Comparison of ENCODE assay signal across 25 cellular contexts in genomic region chr12:59389968-59390576, GRCh38.
DNase-seq lines count a peak whose midpoint lies in the region; ATAC-seq, FAIRE-seq and TF ChIP-seq lines count a peak whose summit lies in the region.
"Had no signal": no experiment of that assay in that cellular context is flagged by ENCODE, and none has a peak within 500 bp of the region (broad histone marks: within the 10 kb centered on the region; RNA-seq: fewer than 3 reads in every experiment).

No MANE protein-coding gene starts in this region.

- H3K27ac ChIP-seq in WERI-Rb-1: no peak overlapping the region
- no peak overlapping the region for H3K27ac ChIP-seq in kidney (ENCODE audit: low read depth in 2 of 2, low read length in 2 of 2)
- H3K27ac ChIP-seq: BLaER1 had no signal

- no peak overlapping the region for H3K4me3 Mint-ChIP-seq in stimulated activated naive CD8-positive, alpha-beta T cell treated with anti-CD3 and anti-CD28 coated beads, Interleukin-15, amount 100 ng/mL, for 72 hours
- H3K4me3 Mint-ChIP-seq: CD4-positive, CD25-positive, alpha-beta regulatory T cell; H9 had no signal

- no peaks in the 10 kb centered on the region for H3K4me1 Mint-ChIP-seq in stimulated activated naive CD8-positive, alpha-beta T cell treated with anti-CD3 and anti-CD28 coated beads, Interleukin-15, amount 100 ng/mL, for 72 hours
- H3K4me1 Mint-ChIP-seq: CD4-positive, CD25-positive, alpha-beta regulatory T cell had no signal

- intact Hi-C loops in kidney (cut with DNase I): no loop called here

- H3K9me3 ChIP-seq in WERI-Rb-1 (ENCODE audit: severe bottlenecking) (no peaks in the 10 kb centered on the region), kidney (ENCODE audit: control insufficient read depth in 1 of 2, low read length in 2 of 2) (no peaks in the 10 kb centered on the region)
- H3K9me3 ChIP-seq: BLaER1 had no signal

- H3K36me3 ChIP-seq in WERI-Rb-1 (no peaks in the 10 kb centered on the region), kidney (ENCODE audit: control insufficient read depth in 1 of 2, insufficient read depth in 2 of 2, low read length in 2 of 2) (no peaks in the 10 kb centered on the region)
- H3K36me3 ChIP-seq: BLaER1 had no signal

- no peaks in the 10 kb centered on the region for H3K9me3 Mint-ChIP-seq in stimulated activated naive CD8-positive, alpha-beta T cell treated with anti-CD3 and anti-CD28 coated beads, Interleukin-15, amount 100 ng/mL, for 72 hours

- no peaks in the 10 kb centered on the region for H3K27me3 ChIP-seq in WERI-Rb-1 (ENCODE audit: insufficient read depth, low read depth, severe bottlenecking)
- H3K27me3 ChIP-seq: BLaER1 had no signal

- TF ChIP-seq CTCF in WERI-Rb-1 (IDR thresholded peaks at IDR 0.05; ENCODE audit: low read depth, low read length): no peak
- no peak for TF ChIP-seq CTCF in kidney (IDR thresholded peaks at IDR 0.05; ENCODE audit: borderline replicate concordance, extremely low read depth, insufficient read depth)

- peak; percentile 5 for ATAC-seq in stimulated activated naive CD8-positive, alpha-beta T cell treated with anti-CD3 and anti-CD28 coated beads, Interleukin-15, amount 100 ng/mL, for 72 hours
- ATAC-seq in stimulated activated naive CD8-positive, alpha-beta T cell treated with anti-CD3 and anti-CD28 coated beads, Interleukin-15, Interleukin-2, amounts not matched to agents 100 U/mL and 50 U/mL, for 24 hours: no peak
- ATAC-seq in HG02642 (IDR thresholded peaks at IDR 0.05; ENCODE audit: poor library complexity, unreplicated experiment) (no peak), HG03521 (IDR thresholded peaks at IDR 0.05; ENCODE audit: unreplicated experiment) (no peak)
- ATAC-seq: GM12878 had no signal

- H3K4me1 ChIP-seq in kidney (ENCODE audit: control insufficient read depth in 1 of 2, insufficient read depth in 1 of 2, low read depth in 1 of 2, low read length in 2 of 2): no peaks in the 10 kb centered on the region
- H3K4me1 ChIP-seq: BLaER1 had no signal

- no peak overlapping the region for H3K27ac Mint-ChIP-seq in stimulated activated naive CD8-positive, alpha-beta T cell treated with anti-CD3 and anti-CD28 coated beads, Interleukin-15, amount 100 ng/mL, for 72 hours
- H3K27ac Mint-ChIP-seq: CD4-positive, CD25-positive, alpha-beta regulatory T cell; H9 had no signal

- no peak overlapping the region for H3K9ac ChIP-seq in kidney (ENCODE audit: low read length in 2 of 2)
- H3K9ac ChIP-seq: BLaER1 had no signal

- FAIRE-seq in kidney (lab: Jason Lieb, UNC): no peak
- FAIRE-seq: A204.1, G401.6, GM12878 had no signal

- H3K4me3 ChIP-seq in WERI-Rb-1 (ENCODE audit: low read depth, low read length): no peak overlapping the region
- no peak overlapping the region for H3K4me3 ChIP-seq in kidney (ENCODE audit: low read length in 2 of 2)
- H3K4me3 ChIP-seq: BLaER1, GM12878 had no signal

- H3K27me3 Mint-ChIP-seq in stimulated activated naive CD8-positive, alpha-beta T cell treated with anti-CD3 and anti-CD28 coated beads, Interleukin-15, amount 100 ng/mL, for 72 hours: peaks cover 11% of the 10 kb centered on the region

- DNase-seq in stimulated activated naive CD8-positive, alpha-beta T cell treated with anti-CD3 and anti-CD28 coated beads, Interleukin-15, amount 100 ng/mL, for 72 hours: no peak
- no peak for DNase-seq in stimulated activated naive CD8-positive, alpha-beta T cell treated with anti-CD3 and anti-CD28 coated beads, Interleukin-15, Interleukin-2, amounts not matched to agents 100 U/mL and 50 U/mL, for 24 hours
- DNase-seq in WERI-Rb-1: peak; percentile 52
- DNase-seq in kidney: peak; percentile 44
- no peak for DNase-seq in NCI-H1417 treated with DMSO at 0.1 percent for 48 hours (lab: John Stamatoyannopoulos, UW)
- DNase-seq in NCI-H2107 (lab: John Stamatoyannopoulos, UW): no peak
- DNase-seq: CD4-positive, CD25-positive, alpha-beta regulatory T cell; DMS53; H9; KBM-7; MV-4-11; NCI-H1105; NCI-H146; NCI-H1930; NCI-H345; NCI-H526; RPMI8226; SHP77 treated with DMSO at 0.1 percent for 48 hours; T-helper 1 cell had no signal

Comparison
In these comparisons a context has a peak if more than half of its experiments do, and no peak if none do; other contexts are left out.
1. DNase-seq: peak in WERI-Rb-1 (single experiment) and kidney (single experiment); none in stimulated activated naive CD8-positive, alpha-beta T cell treated with anti-CD3 and anti-CD28 coated beads, Interleukin-15, amount 100 ng/mL, for 72 hours (0 of 2), stimulated activated naive CD8-positive, alpha-beta T cell treated with anti-CD3 and anti-CD28 coated beads, Interleukin-15, Interleukin-2, amounts not matched to agents 100 U/mL and 50 U/mL, for 24 hours (single experiment), NCI-H1417 treated with DMSO at 0.1 percent for 48 hours (single experiment) and NCI-H2107 (single experiment).